In the genomic region with DNA sequence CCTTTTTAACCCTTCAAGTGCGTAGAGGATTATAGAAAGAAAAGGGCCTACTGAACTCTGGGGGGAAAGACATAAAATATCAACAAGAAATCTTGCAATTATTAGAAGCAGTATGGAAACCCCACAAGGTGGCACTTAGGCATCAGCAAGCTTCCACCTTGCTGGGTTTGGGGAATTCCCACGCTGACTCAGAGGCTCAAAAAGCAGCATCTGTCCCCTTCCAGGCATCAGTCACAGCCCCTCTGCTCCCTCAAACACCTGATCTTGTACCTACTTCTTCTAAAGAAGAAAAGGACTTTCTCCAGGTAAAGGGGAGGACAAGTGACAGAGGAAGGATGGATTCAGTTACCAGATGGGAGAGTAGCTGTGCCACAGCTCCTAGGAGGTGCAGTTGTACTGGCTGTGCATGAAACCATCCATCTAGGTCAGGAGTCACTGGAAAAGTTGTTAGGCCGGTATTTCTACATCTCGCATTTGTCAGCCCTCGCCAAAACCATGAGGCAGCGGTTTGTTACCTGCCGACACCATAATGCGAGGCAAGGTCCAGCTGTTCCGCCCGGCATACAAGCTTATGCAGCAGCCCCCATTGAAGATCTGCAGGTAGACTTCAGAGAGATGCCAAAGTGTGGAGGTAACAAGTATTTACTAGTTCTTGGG, we compare ENCODE assay signal across 8 cellular contexts. TPM values are rescaled to one million over a fixed set of nuclear protein-coding genes. Genes with fewer than 3 reads are reported as not detected.
DNase-seq lines count a peak whose midpoint lies in the region; ATAC-seq and TF ChIP-seq lines count a peak whose summit lies in the region.
"Not testable (repeated sequence)": the region's sequence is repeated elsewhere in the genome, so short reads cannot be mapped to it uniquely, and the experiment has no call there.

No MANE protein-coding gene starts in this region.

- H3K4me3 ChIP-seq in stomach, result not testable (repeated sequence)

- peak overlapping the region in 1 of 5 donors; percentile 13 for H3K27ac ChIP-seq in stomach

- DNase-seq in T follicular helper cell (ENCODE audit: low read depth) (peak; percentile 15), naive B cell (peak; percentile 50), stomach (peak; percentile 49)
- peak; percentile 52 for DNase-seq in activated CD8-positive, alpha-beta memory T cell treated with anti-CD3 and anti-CD28 coated beads, Interleukin-2, amount 10 ng/mL, durations not matched to agents 7 days and 5 days
- DNase-seq in activated naive CD8-positive, alpha-beta T cell treated with anti-CD3 and anti-CD28 coated beads for 36 hours, result peak; percentile 63
- peak; percentile 31 to 49 for DNase-seq in stimulated activated CD4-positive, alpha-beta T cell treated with anti-CD3 and anti-CD28 coated beads, Interleukin-4, amount 100 ng/mL, for 48 hours (ENCODE audit: low read depth in 2 of 2)

- not testable (repeated sequence) for H3K27ac Mint-ChIP-seq in activated CD8-positive, alpha-beta memory T cell treated with anti-CD3 and anti-CD28 coated beads, Interleukin-2, amount 10 ng/mL, durations not matched to agents 7 days and 5 days
- H3K27ac Mint-ChIP-seq in activated naive CD8-positive, alpha-beta T cell treated with anti-CD3 and anti-CD28 coated beads for 36 hours, result peak overlapping the region; percentile 36
- peak overlapping the region in 4 of 6 donors; percentile 32 to 65 (median 44) for H3K27ac Mint-ChIP-seq in naive B cell

- not testable (repeated sequence) for H3K36me3 ChIP-seq in stomach

- ATAC-seq in HG02759 (IDR thresholded peaks at IDR 0.05; ENCODE audit: unreplicated experiment), result peak; percentile 48
- not testable (repeated sequence) for ATAC-seq in activated CD8-positive, alpha-beta memory T cell treated with anti-CD3 and anti-CD28 coated beads, Interleukin-2, amount 10 ng/mL, durations not matched to agents 7 days and 5 days
- peak; percentile 47 to 68 for ATAC-seq in naive B cell (ENCODE audit: low read depth in 2 of 2)

- TF ChIP-seq EP300 in stomach (IDR thresholded peaks at IDR 0.05), result not testable (repeated sequence)

- TF ChIP-seq POLR2A in stomach (IDR thresholded peaks at IDR 0.05), result not testable (repeated sequence)

- not testable (repeated sequence) for H3K9me3 Mint-ChIP-seq in activated CD8-positive, alpha-beta memory T cell treated with anti-CD3 and anti-CD28 coated beads, Interleukin-2, amount 10 ng/mL, durations not matched to agents 7 days and 5 days (ENCODE audit: low read depth); activated naive CD8-positive, alpha-beta T cell treated with anti-CD3 and anti-CD28 coated beads for 36 hours; naive B cell

- H3K9me3 ChIP-seq in stomach, result not testable (repeated sequence)

- intact Hi-C loops in stomach (cut with DNase I; ENCODE audit: low total_unique reads), result not testable (repeated sequence)

- TF ChIP-seq CTCF in GM12872 (IDR thresholded peaks at IDR 0.05; ENCODE audit: insufficient read depth, low read depth, low read length), result peak; percentile 43; the same call in 2 of the 3 replicates
- TF ChIP-seq CTCF in stomach (IDR thresholded peaks at IDR 0.05), result not testable (repeated sequence)

- H3K27me3 ChIP-seq in stomach, result not testable (repeated sequence)

- 39 to 73% (median 50%) methylated on average over 6 to 10 of the region's 10 CpGs for WGBS in stomach, 5 donors

- H3K4me3 Mint-ChIP-seq in activated CD8-positive, alpha-beta memory T cell treated with anti-CD3 and anti-CD28 coated beads, Interleukin-2, amount 10 ng/mL, durations not matched to agents 7 days and 5 days; activated naive CD8-positive, alpha-beta T cell treated with anti-CD3 and anti-CD28 coated beads for 36 hours; naive B cell: not testable (repeated sequence)

- not testable (repeated sequence) for H3K27me3 Mint-ChIP-seq in activated CD8-positive, alpha-beta memory T cell treated with anti-CD3 and anti-CD28 coated beads, Interleukin-2, amount 10 ng/mL, durations not matched to agents 7 days and 5 days; activated naive CD8-positive, alpha-beta T cell treated with anti-CD3 and anti-CD28 coated beads for 36 hours
- peaks cover 7 to 12% (median 8%) of the 10 kb centered on the region in 3 donors for H3K27me3 Mint-ChIP-seq in naive B cell

- CTCF ChIA-PET in activated CD8-positive, alpha-beta memory T cell treated with anti-CD3 and anti-CD28 coated beads, Interleukin-2, amount 10 ng/mL, durations not matched to agents 7 days and 5 days (lab: Charles Lee), result interaction anchor here (0.7 to 0.9 kb wide), 3 partner anchors 65 to 107 kb away, joined by 3 read pairs; no protein-coding TSS in a partner anchor

- H3K4me1 ChIP-seq in stomach, result not testable (repeated sequence)

- H3K4me1 Mint-ChIP-seq in activated CD8-positive, alpha-beta memory T cell treated with anti-CD3 and anti-CD28 coated beads, Interleukin-2, amount 10 ng/mL, durations not matched to agents 7 days and 5 days; activated naive CD8-positive, alpha-beta T cell treated with anti-CD3 and anti-CD28 coated beads for 36 hours; naive B cell: not testable (repeated sequence)

- H3K36me3 Mint-ChIP-seq in activated CD8-positive, alpha-beta memory T cell treated with anti-CD3 and anti-CD28 coated beads, Interleukin-2, amount 10 ng/mL, durations not matched to agents 7 days and 5 days; activated naive CD8-positive, alpha-beta T cell treated with anti-CD3 and anti-CD28 coated beads for 36 hours; naive B cell: not testable (repeated sequence)

RNA-seq across cellular contexts. Expression of a gene that starts 18.6 kb away (rescaled TPM):
- total RNA-seq in activated CD8-positive, alpha-beta memory T cell treated with anti-CD3 and anti-CD28 coated beads, Interleukin-2, amount 10 ng/mL, durations not matched to agents 7 days and 5 days, result 10 to 100 TPM; 54.6 to 78.4 TPM
- total RNA-seq in activated naive CD8-positive, alpha-beta T cell treated with anti-CD3 and anti-CD28 coated beads for 36 hours, result 10 to 100 TPM; 55.6 to 62.1 TPM
- polyA plus RNA-seq in naive B cell (ENCODE audit: low read depth in 6 of 6) (100 to 1,000 TPM in 3 of 6 donors, 10 to 100 TPM in 3; 74.8 to 140 (median 101) TPM), stomach (100 to 1,000 TPM in 2 of 3 donors, 10 to 100 TPM in 1; 93.8 to 124 (median 117) TPM)
- total RNA-seq in stomach, result 100 to 1,000 TPM in 1 of 5 donors, 10 to 100 TPM in 4; 25.9 to 112 (median 62.4) TPM

RNA-seq across cellular contexts. Expression of a gene that starts 55.2 kb away (rescaled TPM):
- total RNA-seq in activated CD8-positive, alpha-beta memory T cell treated with anti-CD3 and anti-CD28 coated beads, Interleukin-2, amount 10 ng/mL, durations not matched to agents 7 days and 5 days, result 10 to 100 TPM; 39.2 to 58.1 TPM
- 10 to 100 TPM; 81.6 to 87.2 TPM for total RNA-seq in activated naive CD8-positive, alpha-beta T cell treated with anti-CD3 and anti-CD28 coated beads for 36 hours
- polyA plus RNA-seq in naive B cell (ENCODE audit: low read depth in 6 of 6) (10 to 100 TPM; 22.5 to 39.2 (median 31.4) TPM), stomach (10 to 100 TPM; 17.1 to 19.2 (median 17.9) TPM)
- 10 to 100 TPM in 2 of 5 donors, 1 to 10 TPM in 3; 5.2 to 39.1 (median 9.4) TPM for total RNA-seq in stomach
